Comparison of ENCODE assay signal across 1 cellular context in genomic region chr19:14413355-14413754, GRCh38.
TF ChIP-seq lines count a peak whose summit lies in the region.

No MANE protein-coding gene starts in this region.

TF ChIP-seq in K562, 482 proteins besides CTCF, POLR2A, EP300 and RAD21:
- TF ChIP-seq CEBPG (CRISPR knock-in tag; IDR thresholded peaks at IDR 0.05) = no peak
- no peak for TF ChIP-seq CEBPG (tag; conservative IDR thresholded peaks at IDR 0.05 in 1 of 2, IDR thresholded peaks at IDR 0.05 in 1 of 2)
- TF ChIP-seq POLR2G (IDR thresholded peaks at IDR 0.05; ENCODE audit: low read depth, low read length) = 0 out of 2 replicates have a peak, but pooled peaks have one; percentile 24
- TF ChIP-seq SUPT5H (IDR thresholded peaks at IDR 0.05) = peak; percentile 40
- no peak for TF ChIP-seq FOS (IDR thresholded peaks at IDR 0.05; ENCODE audit: extremely low read depth, insufficient read length)
- TF ChIP-seq GMEB1 (CRISPR knock-in tag; IDR thresholded peaks at IDR 0.05) = no peak
- TF ChIP-seq POLR2AphosphoS5 (IDR thresholded peaks at IDR 0.05; ENCODE audit: control insufficient read depth, insufficient read depth, low read depth, low read length) = peak; percentile 12; the same call in 1 of the 2 replicates
- TF ChIP-seq TFE3 (CRISPR knock-in tag; IDR thresholded peaks at IDR 0.05) = no peak
- no peak for TF ChIP-seq ZNF282 (CRISPR knock-in tag; IDR thresholded peaks at IDR 0.05)
- TF ChIP-seq ARHGAP35 (IDR thresholded peaks at IDR 0.05; ENCODE audit: partially characterized antibody) = no peak
